In genomic region chr11:49499117-49499516, GRCh38 we compare ENCODE assay signal across 35 cellular contexts.
"Had no signal": no experiment of that assay in that cellular context is flagged by ENCODE, and none has a peak within 500 bp of the region (broad histone marks: within the 10 kb centered on the region; RNA-seq: fewer than 3 reads in every experiment).

No MANE protein-coding gene starts in this region.

- H3K4me1 ChIP-seq: ascending aorta had no signal

- H3K36me3 Mint-ChIP-seq: activated CD8-positive, alpha-beta memory T cell treated with anti-CD3 and anti-CD28 coated beads, Interleukin-2, amount 10 ng/mL, durations not matched to agents 7 days and 5 days; activated naive CD4-positive, alpha-beta T cell treated with anti-CD3 and anti-CD28 coated beads, Interleukin-2, amount 10 ng/mL, durations not matched to agents 7 days and 5 days; activated naive CD4-positive, alpha-beta T cell treated with anti-CD3 and anti-CD28 coated beads, Interleukin-2, amount 50 U/mL, for 24 hours; activated naive CD8-positive, alpha-beta T cell; activated naive CD8-positive, alpha-beta T cell treated with anti-CD3 and anti-CD28 coated beads, Interleukin-2, amount 10 ng/mL, durations not matched to agents 7 days and 5 days; brain had no signal

- ATAC-seq: activated CD4-positive, alpha-beta T cell treated with anti-CD3 and anti-CD28 coated beads for 36 hours; activated CD8-positive, alpha-beta memory T cell treated with anti-CD3 and anti-CD28 coated beads, Interleukin-2, amount 10 ng/mL, durations not matched to agents 7 days and 5 days; activated CD8-positive, alpha-beta T cell treated with anti-CD3 and anti-CD28 coated beads, Interleukin-2, amount 10 ng/mL, durations not matched to agents 7 days and 5 days; activated naive CD8-positive, alpha-beta T cell treated with anti-CD3 and anti-CD28 coated beads, Interleukin-2, amount 50 U/mL, for 24 hours had no signal

- H3K27ac ChIP-seq: ascending aorta, cardiac muscle cell, VCaP had no signal

- H3K27ac Mint-ChIP-seq: activated B cell treated with CpG ODN at 0.5 μM for 24 hours; activated CD4-positive, alpha-beta memory T cell treated with anti-CD3 and anti-CD28 coated beads, Interleukin-2, amount 10 ng/mL, durations not matched to agents 7 days and 5 days; activated CD4-positive, alpha-beta T cell treated with anti-CD3 and anti-CD28 coated beads for 36 hours; activated CD4-positive, alpha-beta T cell treated with anti-CD3 and anti-CD28 coated beads, Interleukin-2, amount 10 ng/mL, durations not matched to agents 7 days and 5 days; activated CD8-positive, alpha-beta memory T cell treated with anti-CD3 and anti-CD28 coated beads, Interleukin-2, amount 10 ng/mL, durations not matched to agents 7 days and 5 days; activated CD8-positive, alpha-beta T cell treated with anti-CD3 and anti-CD28 coated beads, Interleukin-2, amount 10 ng/mL, durations not matched to agents 7 days and 5 days; activated naive CD4-positive, alpha-beta T cell treated with anti-CD3 and anti-CD28 coated beads, Interleukin-2, amount 10 ng/mL, durations not matched to agents 7 days and 5 days; activated naive CD4-positive, alpha-beta T cell treated with anti-CD3 and anti-CD28 coated beads, Interleukin-2, amount 50 U/mL, for 24 hours; activated naive CD8-positive, alpha-beta T cell; activated naive CD8-positive, alpha-beta T cell treated with anti-CD3 and anti-CD28 coated beads, Interleukin-2, amount 10 ng/mL, durations not matched to agents 7 days and 5 days; activated naive CD8-positive, alpha-beta T cell treated with anti-CD3 and anti-CD28 coated beads, Interleukin-2, amount 50 U/mL, for 24 hours; activated T-cell treated with anti-CD3 and anti-CD28 coated beads, Interleukin-2, amount 50 U/mL, for 24 hours; activated T-helper 2 cell treated with anti-CD3 and anti-CD28 coated beads, Interferon-gamma antibody, Interleukin-2, Interleukin-4, amounts not matched to agents 10 μg/mL and 5 μg/mL and 100 μg/mL, durations not matched to agents 14 hours and 24 hours and 36 hours; brain; T-helper 1 cell treated with Interleukin-12 subunit alpha and Interleukin-12 subunit beta and Interleukin-4 antibody, amounts not matched to agents 30 μg/mL and 1 μg/mL, for 36 hours; T-helper 2 cell treated with Interferon-gamma antibody and Interleukin-4, amounts not matched to agents 5 μg/mL and 100 μg/mL, for 36 hours had no signal

- DNase-seq: activated B cell treated with CpG ODN at 0.5 μM for 24 hours; activated CD4-positive, alpha-beta memory T cell treated with anti-CD3 and anti-CD28 coated beads, Interleukin-2, amount 10 ng/mL, durations not matched to agents 7 days and 5 days; activated CD4-positive, alpha-beta T cell treated with anti-CD3 and anti-CD28 coated beads for 1 hour; activated CD4-positive, alpha-beta T cell treated with anti-CD3 and anti-CD28 coated beads for 36 hours; activated CD4-positive, alpha-beta T cell treated with anti-CD3 and anti-CD28 coated beads for 48 hours; activated CD4-positive, alpha-beta T cell treated with anti-CD3 and anti-CD28 coated beads, Interleukin-2, amount 10 ng/mL, durations not matched to agents 7 days and 5 days; activated CD4-positive, alpha-beta T cell treated with anti-CD3 and anti-CD28 coated beads, Interleukin-2, amount 50 U/mL, for 48 hours; activated CD8-positive, alpha-beta memory T cell treated with anti-CD3 and anti-CD28 coated beads for 24 hours; activated CD8-positive, alpha-beta memory T cell treated with anti-CD3 and anti-CD28 coated beads, Interleukin-2, amount 10 ng/mL, durations not matched to agents 7 days and 5 days; activated CD8-positive, alpha-beta memory T cell treated with anti-CD3 and anti-CD28 coated beads, Interleukin-2, amount 50 U/mL, for 48 hours; activated CD8-positive, alpha-beta T cell treated with anti-CD3 and anti-CD28 coated beads, Interleukin-2, amount 10 ng/mL, durations not matched to agents 7 days and 5 days; activated effector memory CD4-positive, alpha-beta T cell treated with Interleukin-2 at 50 U/mL for 16 hours; activated gamma-delta T cell; activated naive CD4-positive, alpha-beta T cell treated with anti-CD3 and anti-CD28 coated beads, Interleukin-2, amount 10 ng/mL, durations not matched to agents 7 days and 5 days; activated naive CD4-positive, alpha-beta T cell treated with Interleukin-2 at 50 U/mL for 16 hours; activated naive CD8-positive, alpha-beta T cell treated with anti-CD3 and anti-CD28 coated beads, Interleukin-2, amount 10 ng/mL, durations not matched to agents 7 days and 5 days; activated naive CD8-positive, alpha-beta T cell treated with anti-CD3 and anti-CD28 coated beads, Interleukin-2, amount 50 U/mL, for 24 hours; activated T-cell treated with anti-CD3 and anti-CD28 coated beads, Interleukin-2, amount 50 U/mL, for 24 hours; activated T-cell treated with anti-CD3 and anti-CD28 coated beads, Interleukin-2, amount 50 U/mL, for 48 hours; amygdala; anterior cingulate cortex; caudate nucleus; cerebellar nuclear complex; T-helper 2 cell; T-helper 9 cell had no signal

- H3K9me3 ChIP-seq: ascending aorta had no signal

- H3K27me3 Mint-ChIP-seq: activated B cell treated with CpG ODN at 0.5 μM for 24 hours; activated CD4-positive, alpha-beta memory T cell treated with anti-CD3 and anti-CD28 coated beads, Interleukin-2, amount 10 ng/mL, durations not matched to agents 7 days and 5 days; activated CD4-positive, alpha-beta T cell treated with anti-CD3 and anti-CD28 coated beads for 36 hours; activated CD4-positive, alpha-beta T cell treated with anti-CD3 and anti-CD28 coated beads, Interleukin-2, amount 10 ng/mL, durations not matched to agents 7 days and 5 days; activated CD8-positive, alpha-beta memory T cell treated with anti-CD3 and anti-CD28 coated beads, Interleukin-2, amount 10 ng/mL, durations not matched to agents 7 days and 5 days; activated naive CD4-positive, alpha-beta T cell treated with anti-CD3 and anti-CD28 coated beads, Interleukin-2, amount 10 ng/mL, durations not matched to agents 7 days and 5 days; activated naive CD4-positive, alpha-beta T cell treated with anti-CD3 and anti-CD28 coated beads, Interleukin-2, amount 50 U/mL, for 24 hours; activated naive CD8-positive, alpha-beta T cell; activated naive CD8-positive, alpha-beta T cell treated with anti-CD3 and anti-CD28 coated beads, Interleukin-2, amount 10 ng/mL, durations not matched to agents 7 days and 5 days; activated naive CD8-positive, alpha-beta T cell treated with anti-CD3 and anti-CD28 coated beads, Interleukin-2, amount 50 U/mL, for 24 hours; activated T-cell treated with anti-CD3 and anti-CD28 coated beads, Interleukin-2, amount 50 U/mL, for 24 hours; central memory CD8-positive, alpha-beta T cell had no signal

- H3K4me3 Mint-ChIP-seq: activated B cell treated with CpG ODN at 0.5 μM for 24 hours; activated CD4-positive, alpha-beta memory T cell treated with anti-CD3 and anti-CD28 coated beads, Interleukin-2, amount 10 ng/mL, durations not matched to agents 7 days and 5 days; activated CD4-positive, alpha-beta T cell treated with anti-CD3 and anti-CD28 coated beads for 36 hours; activated CD4-positive, alpha-beta T cell treated with anti-CD3 and anti-CD28 coated beads, Interleukin-2, amount 10 ng/mL, durations not matched to agents 7 days and 5 days; activated CD8-positive, alpha-beta memory T cell treated with anti-CD3 and anti-CD28 coated beads, Interleukin-2, amount 10 ng/mL, durations not matched to agents 7 days and 5 days; activated CD8-positive, alpha-beta T cell treated with anti-CD3 and anti-CD28 coated beads, Interleukin-2, amount 10 ng/mL, durations not matched to agents 7 days and 5 days; activated naive CD4-positive, alpha-beta T cell treated with anti-CD3 and anti-CD28 coated beads, Interleukin-2, amount 10 ng/mL, durations not matched to agents 7 days and 5 days; activated naive CD4-positive, alpha-beta T cell treated with anti-CD3 and anti-CD28 coated beads, Interleukin-2, amount 50 U/mL, for 24 hours; activated naive CD8-positive, alpha-beta T cell; activated naive CD8-positive, alpha-beta T cell treated with anti-CD3 and anti-CD28 coated beads, Interleukin-2, amount 10 ng/mL, durations not matched to agents 7 days and 5 days; activated naive CD8-positive, alpha-beta T cell treated with anti-CD3 and anti-CD28 coated beads, Interleukin-2, amount 50 U/mL, for 24 hours; activated T-cell treated with anti-CD3 and anti-CD28 coated beads, Interleukin-2, amount 50 U/mL, for 24 hours; brain; central memory CD8-positive, alpha-beta T cell; T-helper 1 cell treated with Interleukin-12 subunit alpha and Interleukin-12 subunit beta and Interleukin-4 antibody, amounts not matched to agents 30 μg/mL and 1 μg/mL, for 36 hours; T-helper 2 cell treated with Interferon-gamma antibody and Interleukin-4, amounts not matched to agents 5 μg/mL and 100 μg/mL, for 36 hours had no signal

- H3K36me3 ChIP-seq: ascending aorta, cardiac muscle cell had no signal

- H3K4me3 ChIP-seq: ascending aorta, cardiac muscle cell had no signal

- H3K4me1 Mint-ChIP-seq: activated B cell treated with CpG ODN at 0.5 μM for 24 hours; activated CD4-positive, alpha-beta memory T cell treated with anti-CD3 and anti-CD28 coated beads, Interleukin-2, amount 10 ng/mL, durations not matched to agents 7 days and 5 days; activated CD4-positive, alpha-beta T cell treated with anti-CD3 and anti-CD28 coated beads for 36 hours; activated CD4-positive, alpha-beta T cell treated with anti-CD3 and anti-CD28 coated beads, Interleukin-2, amount 10 ng/mL, durations not matched to agents 7 days and 5 days; activated CD8-positive, alpha-beta memory T cell treated with anti-CD3 and anti-CD28 coated beads, Interleukin-2, amount 10 ng/mL, durations not matched to agents 7 days and 5 days; activated naive CD4-positive, alpha-beta T cell treated with anti-CD3 and anti-CD28 coated beads, Interleukin-2, amount 10 ng/mL, durations not matched to agents 7 days and 5 days; activated naive CD4-positive, alpha-beta T cell treated with anti-CD3 and anti-CD28 coated beads, Interleukin-2, amount 50 U/mL, for 24 hours; activated naive CD8-positive, alpha-beta T cell treated with anti-CD3 and anti-CD28 coated beads, Interleukin-2, amount 10 ng/mL, durations not matched to agents 7 days and 5 days; activated naive CD8-positive, alpha-beta T cell treated with anti-CD3 and anti-CD28 coated beads, Interleukin-2, amount 50 U/mL, for 24 hours; brain; central memory CD8-positive, alpha-beta T cell had no signal

- H3K27me3 ChIP-seq: ascending aorta, cardiac muscle cell had no signal

- H3K9me3 Mint-ChIP-seq: activated CD4-positive, alpha-beta T cell treated with anti-CD3 and anti-CD28 coated beads, Interleukin-2, amount 10 ng/mL, durations not matched to agents 7 days and 5 days had no signal
